Comparison of ENCODE assay signal across 8 cellular contexts in the genomic region with DNA sequence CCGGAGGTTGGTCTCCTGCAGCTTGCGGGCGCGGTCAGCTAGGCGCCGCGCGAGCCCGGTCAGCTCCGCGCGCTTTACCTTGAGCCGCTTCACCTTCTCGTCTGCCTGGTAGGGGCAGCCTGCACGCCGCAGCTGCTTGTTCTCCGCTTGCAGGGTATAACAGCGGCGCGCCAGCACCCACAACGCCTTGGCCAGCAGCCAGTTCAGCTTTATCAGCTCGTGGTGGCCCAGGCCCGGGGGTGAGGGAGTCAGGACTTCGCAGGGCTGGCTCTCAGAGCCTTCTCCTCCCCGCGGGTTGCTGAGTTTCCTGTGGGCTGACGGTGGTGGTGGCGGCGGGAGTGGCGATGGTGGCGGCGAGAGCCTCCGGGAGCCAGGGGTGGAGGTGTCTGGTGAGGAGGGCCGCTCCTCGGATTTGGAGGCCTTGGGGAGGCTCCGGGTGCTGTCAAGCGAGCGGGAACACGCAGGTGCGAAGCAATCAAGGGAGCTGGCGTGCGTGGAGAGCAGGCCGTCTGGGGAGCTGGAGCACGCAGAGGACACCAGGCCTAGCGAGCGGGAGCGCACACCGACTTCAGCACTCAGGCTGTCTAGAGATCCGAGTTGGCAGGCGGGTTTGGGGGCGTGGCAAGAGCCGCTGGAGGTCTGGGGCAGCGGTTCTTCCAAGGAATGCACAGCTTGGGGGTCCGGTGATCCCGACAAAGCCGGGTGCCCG. TPM values are rescaled to one million over a fixed set of nuclear protein-coding genes. Genes with fewer than 3 reads are reported as not detected.
DNase-seq lines count a peak whose midpoint lies in the region; ATAC-seq, FAIRE-seq and TF ChIP-seq lines count a peak whose summit lies in the region.
"Not testable (repeated sequence)": the region's sequence is repeated elsewhere in the genome, so short reads cannot be mapped to it uniquely, and the experiment has no call there.

No MANE protein-coding gene starts in this region.

- H3K4me3 Mint-ChIP-seq in activated B cell treated with CpG ODN at 0.5 μM for 24 hours; naive thymus-derived CD4-positive, alpha-beta T cell: not testable (repeated sequence)

- H3K27ac ChIP-seq in A549; HEK293 (ENCODE audit: extremely low read depth, low read depth, low read length); K562 (ENCODE audit: extremely low read depth, low read depth, low read length); left ventricle myocardium inferior (replicated peaks); naive thymus-derived CD4-positive, alpha-beta T cell (ENCODE audit: low read depth, low read length): not testable (repeated sequence)

- H2AFZ ChIP-seq in K562 (ENCODE audit: low read depth, low read length) = not testable (repeated sequence)

- ATAC-seq in A549 (peak; percentile 17 to 68; a peak in 4 of 6 replicates), GM19397 (IDR thresholded peaks at IDR 0.05; ENCODE audit: unreplicated experiment) (peak; percentile 27), HG03342 (IDR thresholded peaks at IDR 0.05; ENCODE audit: unreplicated experiment) (peak; percentile 22), activated B cell treated with CpG ODN at 0.5 μM for 24 hours (ENCODE audit: low read depth) (peak; percentile 62), K562 (peak; percentile 55)
- peak; percentile 71 for ATAC-seq in naive thymus-derived CD4-positive, alpha-beta T cell

- WGBS in A549 (ENCODE audit: missing lambda C conversion rate) = no CpG with 5 or more reads among the region's 57 CpGs
- 33% methylated on average over 1 of the region's 57 CpGs for WGBS in K562 (ENCODE audit: insufficient coverage, low coverage, missing lambda C conversion rate)

- H3K9ac ChIP-seq in K562 (ENCODE audit: insufficient read depth in 1 of 2, low read depth in 2 of 2, low read length in 2 of 2) = not testable (repeated sequence)

- H3K9me1 ChIP-seq in K562 (ENCODE audit: control insufficient read depth, insufficient read depth, low read length) = not testable (repeated sequence)

- not testable (repeated sequence) for H3K9me3 Mint-ChIP-seq in activated B cell treated with CpG ODN at 0.5 μM for 24 hours; naive thymus-derived CD4-positive, alpha-beta T cell

- not testable (repeated sequence) for H3K4me1 ChIP-seq in A549; HEK293 (ENCODE audit: control insufficient read depth, insufficient read depth, low read length); K562 (replicated peaks in 1 of 2; ENCODE audit: control insufficient read depth in 2 of 2, insufficient read depth in 2 of 2, low read length in 2 of 2); left ventricle myocardium inferior; naive thymus-derived CD4-positive, alpha-beta T cell (ENCODE audit: control insufficient read depth in 2 of 2, insufficient read depth in 2 of 2, low read length in 2 of 2)

- not testable (repeated sequence) for H3K27me3 ChIP-seq in K562 (ENCODE audit: control insufficient read depth in 2 of 2, insufficient read depth in 2 of 2, low read length in 2 of 2); naive thymus-derived CD4-positive, alpha-beta T cell (ENCODE audit: control insufficient read depth in 2 of 2, insufficient read depth in 2 of 2, low read length in 2 of 2)
- peaks cover 10% of the 10 kb centered on the region for H3K27me3 ChIP-seq in left ventricle myocardium inferior (ENCODE audit: low read depth)

- H3K36me3 Mint-ChIP-seq in activated B cell treated with CpG ODN at 0.5 μM for 24 hours (ENCODE audit: low read depth); naive thymus-derived CD4-positive, alpha-beta T cell: not testable (repeated sequence)

- not testable (repeated sequence) for H3K9me3 ChIP-seq in A549; HEK293 (ENCODE audit: control insufficient read depth, insufficient read depth, low read depth, low read length); K562 (replicated peaks; ENCODE audit: control insufficient read depth, insufficient read depth, low read depth, low read length); left ventricle myocardium inferior (replicated peaks); naive thymus-derived CD4-positive, alpha-beta T cell (ENCODE audit: control insufficient read depth in 2 of 3, low read length in 3 of 3)

- not testable (repeated sequence) for DNase-seq in A549 (ENCODE audit: low read depth in 1 of 2, low spot score in 1 of 2); activated B cell treated with CpG ODN at 0.5 μM for 24 hours; K562 (ENCODE audit: extremely low read depth in 1 of 4, low spot score in 3 of 4); left ventricle myocardium inferior; naive thymus-derived CD4-positive, alpha-beta T cell

- not testable (repeated sequence) for H3K36me3 ChIP-seq in HEK293 (ENCODE audit: control insufficient read depth in 2 of 2, insufficient read depth in 1 of 2, low read length in 2 of 2); K562 (ENCODE audit: control insufficient read depth, insufficient read depth, low read length); left ventricle myocardium inferior; naive thymus-derived CD4-positive, alpha-beta T cell (ENCODE audit: control insufficient read depth in 2 of 3, insufficient read depth in 3 of 3, low read length in 3 of 3)

- not testable (repeated sequence) for TF ChIP-seq EP300 in A549 (IDR thresholded peaks at IDR 0.05); K562 (IDR thresholded peaks at IDR 0.05; ENCODE audit: low read length)

- not testable (repeated sequence) for H3K4me1 Mint-ChIP-seq in activated B cell treated with CpG ODN at 0.5 μM for 24 hours; naive thymus-derived CD4-positive, alpha-beta T cell

- TF ChIP-seq CTCF in A549 (IDR thresholded peaks at IDR 0.05); HEK293 (tag by site-specific recombination; IDR thresholded peaks at IDR 0.05); activated B cell treated with CpG ODN at 0.5 μM for 24 hours (IDR thresholded peaks at IDR 0.05); K562 (IDR thresholded peaks at IDR 0.05 in 2 of 3, conservative IDR thresholded peaks at IDR 0.05 in 1 of 3; ENCODE audit: insufficient read depth in 2 of 3, low read depth in 1 of 3, low read length in 3 of 3); left ventricle myocardium inferior (IDR thresholded peaks at IDR 0.05; ENCODE audit: borderline replicate concordance): not testable (repeated sequence)

- not testable (repeated sequence) for TF ChIP-seq POLR2A in A549 (IDR thresholded peaks at IDR 0.05; ENCODE audit: low read length); K562 (conservative IDR thresholded peaks at IDR 0.05)

- not testable (repeated sequence) for H4K20me1 ChIP-seq in K562 (replicated peaks; ENCODE audit: control insufficient read depth, insufficient read depth, low read length)

- intact Hi-C loops in activated B cell treated with CpG ODN at 0.5 μM for 24 hours (cut with micrococcal nuclease); K562 (cut with micrococcal nuclease); left ventricle myocardium inferior (cut with micrococcal nuclease); naive thymus-derived CD4-positive, alpha-beta T cell (cut with micrococcal nuclease): not testable (repeated sequence)

- H3K27ac Mint-ChIP-seq in activated B cell treated with CpG ODN at 0.5 μM for 24 hours; naive thymus-derived CD4-positive, alpha-beta T cell: not testable (repeated sequence)

- H3K79me2 ChIP-seq in K562 (ENCODE audit: control insufficient read depth, insufficient read depth, low read length) = not testable (repeated sequence)

- not testable (repeated sequence) for BruUV-seq in K562 (replicated peaks; lab: Mats Ljungman, UMichigan)

- H3K4me3 ChIP-seq in A549; HEK293 (ENCODE audit: low read depth, low read length); K562; naive thymus-derived CD4-positive, alpha-beta T cell (ENCODE audit: low read length): not testable (repeated sequence)
- peak overlapping the region; percentile 41 for H3K4me3 ChIP-seq in left ventricle myocardium inferior

- not testable (repeated sequence) for TF ChIP-seq RAD21 in A549 (conservative IDR thresholded peaks at IDR 0.05 in 1 of 2, IDR thresholded peaks at IDR 0.05 in 1 of 2); K562 (CRISPR knock-in tag; conservative IDR thresholded peaks at IDR 0.05 in 1 of 2, IDR thresholded peaks at IDR 0.05 in 1 of 2)

- CTCF ChIA-PET in A549 (lab: Yijun Ruan, JAX); HEK293 (lab: Yijun Ruan, JAX); activated B cell treated with CpG ODN at 0.5 μM for 24 hours (lab: Charles Lee); K562 (lab: Yijun Ruan, JAX; ENCODE audit: low intra/inter-chr PET ratio); naive thymus-derived CD4-positive, alpha-beta T cell (lab: Charles Lee): not testable (repeated sequence)

- POLR2A ChIA-PET in A549 (lab: Yijun Ruan, JAX); HEK293 (lab: Yijun Ruan, JAX); activated B cell treated with CpG ODN at 0.5 μM for 24 hours (lab: Charles Lee); K562 (lab: Yijun Ruan, JAX); naive thymus-derived CD4-positive, alpha-beta T cell (lab: Charles Lee): not testable (repeated sequence)

- in situ Hi-C loops in K562 (cut with MboI) = not testable (repeated sequence)

- H3K27me3 Mint-ChIP-seq in activated B cell treated with CpG ODN at 0.5 μM for 24 hours; naive thymus-derived CD4-positive, alpha-beta T cell: not testable (repeated sequence)

- not testable (repeated sequence) for H3K4me2 ChIP-seq in A549; K562 (ENCODE audit: insufficient read depth, low read length)

- not testable (repeated sequence) for FAIRE-seq in A549 (lab: Jason Lieb, UNC); K562 (lab: Jason Lieb, UNC)

RNA-seq across cellular contexts. Expression of gene RIMBP3, which starts 1.5 kb away (rescaled TPM):
- polyA plus RNA-seq in A549 (2011; rRNA removed) (0.31 and 0.36 TPM in 2 replicates), A549 (2017; fragmentation: RNase III; extraction: RNeasy Plus Mini Kit Qiagen cat#74134 plus additional on column Dnase treatment) (0.38 to 0.57 TPM (median 0.54 TPM) in 3 replicates), K562 (2011; rRNA removed) (0.17 and 0.54 TPM in 2 replicates), K562 (2014; fragmentation: Illumina TruSeq; extraction: Trizol) (0.52 and 0.54 TPM in 2 replicates), K562 (2014; fragmentation: Nextera tagmentation; extraction: Ambion mirVana) (under 1 TPM; 0.01 to 0.06 TPM), K562 (2014; rRNA removed) (0.20 and 0.23 TPM in 2 replicates)
- 0.13 and 0.18 TPM in 2 replicates for polyA plus RNA-seq in A549 (2012; cell fraction: cytosol; rRNA removed)
- 0.34 and 0.48 TPM in 2 replicates for polyA plus RNA-seq in A549 (2012; cell fraction: nucleus; rRNA removed)
- polyA minus RNA-seq in A549 (2011; rRNA and poly(A)+ RNA removed) = 1.3 and 1.9 TPM in 2 replicates
- total RNA-seq in activated B cell treated with CpG ODN at 0.5 μM for 24 hours (0.56 and 0.75 TPM in 2 replicates), K562 (2014; rRNA removed) (0.59 and 1.1 TPM in 2 replicates), K562 (2014; rRNA removed; fragmentation: Illumina TruSeq; extraction: Trizol) (0.29 and 0.36 TPM in 2 replicates), K562 (2015; rRNA removed; fragmentation: Illumina TruSeq; extraction: Trizol) (0.58 and 0.79 TPM in 2 replicates), K562 (2021) (0.82 and 1.2 TPM in 2 replicates), left ventricle myocardium inferior (0.22 TPM)
- total RNA-seq in K562 (2011; cell fraction: chromatin; rRNA removed; ENCODE audit: low replicate concordance) = 1.1 and 4.0 TPM in 2 replicates
- 2.8 and 4.3 TPM in 2 replicates for total RNA-seq in K562 (2011; cell fraction: nucleolus; rRNA removed)
- total RNA-seq in K562 (2011; cell fraction: nucleoplasm; rRNA removed) = 1.1 and 2.4 TPM in 2 replicates
- polyA plus RNA-seq in K562 (2011; cell fraction: cytosol; rRNA removed) = 0.37 and 0.48 TPM in 2 replicates
- 0.55 and 0.73 TPM in 2 replicates for polyA plus RNA-seq in K562 (2011; cell fraction: nucleus; rRNA removed)
- 0.98 and 1.4 TPM in 2 replicates for polyA plus RNA-seq in K562 (2012)
- polyA minus RNA-seq in K562 (2011; rRNA and poly(A)+ RNA removed) = 1.1 and 1.8 TPM in 2 replicates
- polyA minus RNA-seq in K562 (2011; cell fraction: cytosol; rRNA and poly(A)+ RNA removed) = 0.95 and 1.5 TPM in 2 replicates
- polyA minus RNA-seq in K562 (2011; cell fraction: nucleus; rRNA and poly(A)+ RNA removed) = 2.0 and 5.1 TPM in 2 replicates
- total RNA-seq in naive thymus-derived CD4-positive, alpha-beta T cell = 1 to 10 TPM in 3 of 5 experiments, under 1 TPM in 2; 0.80 to 8.5 (median 1.1) TPM
- 1 to 10 TPM; 2.3 to 5.1 TPM for polyA plus RNA-seq in naive thymus-derived CD4-positive, alpha-beta T cell
